ENCODE assay signal across 8 cellular contexts in genomic region chr20:51712501-51713212, GRCh38. TPM values are rescaled to one million over a fixed set of nuclear protein-coding genes. Genes with fewer than 3 reads are reported as not detected.
DNase-seq lines count a peak whose midpoint lies in the region; ATAC-seq and TF ChIP-seq lines count a peak whose summit lies in the region.
"Had no signal": no experiment of that assay in that cellular context is flagged by ENCODE, and none has a peak within 500 bp of the region (broad histone marks: within the 10 kb centered on the region; RNA-seq: fewer than 3 reads in every experiment).

No MANE protein-coding gene starts in this region.

- no peaks in the 10 kb centered on the region for H3K79me1 ChIP-seq in H9 (ENCODE audit: insufficient read depth, low read depth, low read length, poor library complexity, severe bottlenecking)

- H2BK20ac ChIP-seq in H9 (ENCODE audit: low read depth, low read length, poor library complexity, severe bottlenecking) = no peak overlapping the region

- H4K8ac ChIP-seq in H9 (replicated peaks; ENCODE audit: insufficient read length, low read depth, low read length) = no peak overlapping the region

- no peak overlapping the region for H3K4me3 Mint-ChIP-seq in H9
- H3K4me3 Mint-ChIP-seq: T-cell had no signal

- H3K4me3 ChIP-seq in WI38 (ENCODE audit: low read depth, low read length) (no peak overlapping the region), hepatocyte (no peak overlapping the region)

- no peak overlapping the region for H2BK120ac ChIP-seq in H9 (ENCODE audit: low read depth, low read length, poor library complexity, severe bottlenecking)

- H3K9me2 ChIP-seq in hepatocyte (replicated peaks; ENCODE audit: insufficient read depth) = no peaks in the 10 kb centered on the region

- peaks cover 12% of the 10 kb centered on the region; the same call in 1 of the 2 replicates for H3K4me1 ChIP-seq in H9 (ENCODE audit: insufficient read depth, low read length)
- peaks cover 11% of the 10 kb centered on the region for H3K4me1 ChIP-seq in hepatocyte (ENCODE audit: insufficient read depth)

- H3K4ac ChIP-seq in H9 (ENCODE audit: low read depth, low read length) = no peak overlapping the region

- H4K5ac ChIP-seq in H9 (ENCODE audit: insufficient read length, low read depth, low read length) = no peak overlapping the region

- no peak overlapping the region for H2BK15ac ChIP-seq in H9 (ENCODE audit: low read depth, low read length)

- H3K56ac ChIP-seq in H9 (ENCODE audit: insufficient read length, low read depth, low read length) = no peak overlapping the region

- H3K14ac ChIP-seq in H9 (ENCODE audit: insufficient read depth, low read length) = no peak overlapping the region

- H3K4me2 ChIP-seq in H9 (ENCODE audit: insufficient read depth, insufficient read length, low read length) = no peak overlapping the region
- no peak overlapping the region for H3K4me2 ChIP-seq in hepatocyte

- no peak overlapping the region for H3K23ac ChIP-seq in H9 (ENCODE audit: insufficient read length, low read depth, low read length)

- peaks cover 0 to 4% (median 0%) of the 10 kb centered on the region in 3 experiments; a peak in 2 of 7 replicates for H3K36me3 Mint-ChIP-seq in H9 (ENCODE audit: insufficient read depth in 1 of 3, low read depth in 3 of 3)
- H3K36me3 Mint-ChIP-seq: T-cell had no signal

- peak; percentile 81 for TF ChIP-seq CTCF in H9 (conservative IDR thresholded peaks at IDR 0.05)
- TF ChIP-seq CTCF in WI38 (IDR thresholded peaks at IDR 0.05; ENCODE audit: low read depth, low read length) = peak; percentile 31; the same call in 1 of the 2 replicates
- peak; percentile 23 for TF ChIP-seq CTCF in hepatocyte (IDR thresholded peaks at IDR 0.05; ENCODE audit: poor library complexity)
- no peak for TF ChIP-seq CTCF in omental fat pad (IDR thresholded peaks at IDR 0.05)

- H4K91ac ChIP-seq in H9 (ENCODE audit: insufficient read length, low read depth, low read length) = no peak overlapping the region

- no peak overlapping the region for H3T11ph ChIP-seq in H9 (ENCODE audit: low read length)

- H3K4me1 Mint-ChIP-seq in H9 = peaks cover 34 to 52% of the 10 kb centered on the region in 2 experiments

- H4K20me1 ChIP-seq in H9 (ENCODE audit: control insufficient read depth, insufficient read depth, insufficient read length) (no peaks in the 10 kb centered on the region), hepatocyte (ENCODE audit: insufficient read depth, poor library complexity, severe bottlenecking) (no peaks in the 10 kb centered on the region)

- no peaks in the 10 kb centered on the region for H3K27me3 Mint-ChIP-seq in H9 (ENCODE audit: low read depth)

- H3K23me2 ChIP-seq in H9 (ENCODE audit: insufficient read length, low read depth, low read length, poor library complexity, severe bottlenecking) = peaks cover 5% of the 10 kb centered on the region

- H2BK5ac ChIP-seq in H9 (ENCODE audit: insufficient read length, low read length) = no peak overlapping the region

- peak; percentile 64 for DNase-seq in H9
- peak; percentile 23 for DNase-seq in hepatocyte (ENCODE audit: low spot score)
- no peak for DNase-seq in omental fat pad (ENCODE audit: low spot score)
- DNase-seq: T-cell had no signal

- H3K79me2 ChIP-seq in H9 (ENCODE audit: insufficient read depth, low read length) = no peaks in the 10 kb centered on the region
- peaks cover 17% of the 10 kb centered on the region for H3K79me2 ChIP-seq in hepatocyte

- H3K18ac ChIP-seq in H9 (ENCODE audit: insufficient read length, low read depth, low read length) = no peak overlapping the region

- no CpG with 5 or more reads among the region's 24 CpGs for WGBS in H9 (ENCODE audit: extremely low coverage, insufficient read length, low lambda C conversion rate)
- WGBS in hepatocyte (ENCODE audit: low lambda C conversion rate, missing lambda C conversion rate) = 82% methylated on average over 22 of the region's 24 CpGs

- no peaks in the 10 kb centered on the region for H3K9me3 ChIP-seq in H9 (ENCODE audit: control insufficient read depth, low read depth, low read length)
- no peaks in the 10 kb centered on the region for H3K9me3 ChIP-seq in hepatocyte (ENCODE audit: low read depth)

- H3K9me3 Mint-ChIP-seq in H9 = no peaks in the 10 kb centered on the region; a peak in 1 of 5 replicates
- H3K9me3 Mint-ChIP-seq: T-cell had no signal

- no peak overlapping the region for H2BK12ac ChIP-seq in H9 (ENCODE audit: insufficient read length, low read depth, low read length)

- H3K27ac Mint-ChIP-seq in H9 = peak overlapping the region in 1 of 3 experiments; percentile 72; a peak in 2 of 7 replicates
- H3K27ac Mint-ChIP-seq: T-cell had no signal

- H3K27ac ChIP-seq in H9 (ENCODE audit: insufficient read length, low read depth, low read length) (no peak overlapping the region), hepatocyte (no peak overlapping the region), temporal lobe (ENCODE audit: low read depth, low read length) (peak overlapping the region; percentile 27)

- no peak overlapping the region for H3K9ac ChIP-seq in H9 (ENCODE audit: extremely low read depth, insufficient read length, low read length)

- no peak overlapping the region for H2AK5ac ChIP-seq in H9 (ENCODE audit: insufficient read length, low read length)

- ATAC-seq in omental fat pad (ENCODE audit: low FRiP score) (no peak), GM21737 (IDR thresholded peaks at IDR 0.05; ENCODE audit: unreplicated experiment) (no peak), GM18870 (IDR thresholded peaks at IDR 0.05; ENCODE audit: unreplicated experiment) (no peak)
- ATAC-seq: T-cell had no signal

- H2AFZ ChIP-seq in H9 (ENCODE audit: low read length) (no peak overlapping the region), hepatocyte (no peak overlapping the region)

- H3K27me3 ChIP-seq in H9 (ENCODE audit: insufficient read depth, low read length) = no peaks in the 10 kb centered on the region
- no peaks in the 10 kb centered on the region for H3K27me3 ChIP-seq in hepatocyte

- H3K36me3 ChIP-seq in hepatocyte (replicated peaks; ENCODE audit: insufficient read depth, low read depth) = no peaks in the 10 kb centered on the region

RNA-seq across cellular contexts. Expression of gene ATP9A, which starts 55.5 kb away (rescaled TPM):
- total RNA-seq in H9 (2021) = 11.5 and 12.1 TPM in 2 replicates
- total RNA-seq in hepatocyte = 26.5 and 28.1 TPM in 2 replicates
- polyA plus RNA-seq in hepatocyte = 9.3 and 12.1 TPM in 2 replicates
- total RNA-seq in temporal lobe = 242 TPM
- total RNA-seq in omental fat pad = 100 to 1,000 TPM in 1 of 4 donors, 10 to 100 TPM in 3; 16.7 to 129 (median 55.0) TPM

Comparison
In these comparisons a context has a peak if more than half of its experiments do, and no peak if none do; other contexts are left out.
1. CTCF ChIP-seq: peak in H9 (single experiment), WI38 (single experiment) and hepatocyte (single experiment); none in omental fat pad (0 of 3).